29 cellular contexts compared by ENCODE assay signal in genomic region chr2:19545507-19545906, GRCh38.
DNase-seq lines count a peak whose midpoint lies in the region; ATAC-seq, FAIRE-seq and TF ChIP-seq lines count a peak whose summit lies in the region.
"Had no signal": no experiment of that assay in that cellular context is flagged by ENCODE, and none has a peak within 500 bp of the region (broad histone marks: within the 10 kb centered on the region; RNA-seq: fewer than 3 reads in every experiment).

No MANE protein-coding gene starts in this region.

- H3K9ac ChIP-seq in mesendoderm (ENCODE audit: low read length) = no peak overlapping the region
- H3K9ac ChIP-seq: GM23248 had no signal

- H4K8ac ChIP-seq in mesendoderm (ENCODE audit: low read depth, low read length) = no peak overlapping the region

- no peak overlapping the region for H3K4me3 ChIP-seq in mesendoderm (ENCODE audit: low read length)
- H3K4me3 ChIP-seq: ascending aorta, coronary artery, GM23248, K562, mucosa of descending colon, transverse colon had no signal

- H2BK15ac ChIP-seq in mesendoderm (replicated peaks; ENCODE audit: low read depth) = no peak overlapping the region

- no peaks in the 10 kb centered on the region for H3K27me3 ChIP-seq in mesendoderm (ENCODE audit: insufficient read depth, low read length, poor library complexity)
- H3K27me3 ChIP-seq: ascending aorta, transverse colon had no signal

- no CpG with 5 or more reads among the region's 4 CpGs for WGBS in mesendoderm (ENCODE audit: extremely low coverage, insufficient coverage, low lambda C conversion rate)

- no peak overlapping the region for H3K23ac ChIP-seq in mesendoderm (ENCODE audit: low read length)

- H3K56ac ChIP-seq in mesendoderm (ENCODE audit: low read length) = no peak overlapping the region

- H3K27ac ChIP-seq in mesendoderm (ENCODE audit: low read depth, low read length) = no peak overlapping the region
- H3K27ac ChIP-seq: 22Rv1, ascending aorta, coronary artery, GM23248, transverse colon, VCaP had no signal

- no peak for TF ChIP-seq POLR2A in GM12892 (IDR thresholded peaks at IDR 0.05; ENCODE audit: low read depth, low read length)

- DNase-seq in NCI-H82 (lab: John Stamatoyannopoulos, UW) (peak; percentile 11), NCI-H82 treated with DMSO at 0.1 percent for 48 hours (lab: John Stamatoyannopoulos, UW; ENCODE audit: unreplicated experiment) (no peak), GM12892 (ENCODE audit: insufficient read length) (no peak), mesendoderm (peak; percentile 41), SHP77 (lab: John Stamatoyannopoulos, UW) (no peak)
- DNase-seq in activated CD8-positive, alpha-beta memory T cell treated with anti-CD3 and anti-CD28 coated beads, Interleukin-2, amount 50 U/mL, for 48 hours = no peak
- DNase-seq: activated CD8-positive, alpha-beta memory T cell treated with anti-CD3 and anti-CD28 coated beads, Interleukin-2, amount 10 ng/mL, durations not matched to agents 7 days and 5 days; Calu3; effector CD8-positive, alpha-beta T cell; GM23248; hypothalamus; mucosa of descending colon; natural killer cell; NCI-H1105 treated with DMSO at 0.1 percent for 48 hours; NCI-H187 treated with DMSO at 0.1 percent for 48 hours; NCI-H524 treated with DMSO at 0.1 percent for 48 hours; stimulated activated CD4-positive, alpha-beta T cell treated with anti-CD3 and anti-CD28 coated beads, Interleukin-4, amount 100 ng/mL, for 1 hour; SW 1271; T-helper 9 cell; transverse colon had no signal

- H4K5ac ChIP-seq in mesendoderm (ENCODE audit: low read length) = no peak overlapping the region

- no peak overlapping the region for H3K4me2 ChIP-seq in mesendoderm (ENCODE audit: low read length)

- H3K4me1 ChIP-seq in mesendoderm (ENCODE audit: control insufficient read depth, low read depth, low read length) = no peaks in the 10 kb centered on the region

- H3K36me3 ChIP-seq in mesendoderm (ENCODE audit: control insufficient read depth, insufficient read depth, low read length) = no peaks in the 10 kb centered on the region
- H3K36me3 ChIP-seq: ascending aorta, transverse colon had no signal

- H2BK5ac ChIP-seq in mesendoderm (ENCODE audit: low read length) = no peak overlapping the region

- peak; percentile 70 for FAIRE-seq in GM12892 (lab: Jason Lieb, UNC)
- FAIRE-seq: HTR-8/SVneo, K562 had no signal

- no peaks in the 10 kb centered on the region for H3K79me1 ChIP-seq in mesendoderm (ENCODE audit: low read length)

- ATAC-seq in HG03159 (IDR thresholded peaks at IDR 0.05; ENCODE audit: unreplicated experiment) (peak; percentile 51), GM18498 (IDR thresholded peaks at IDR 0.05; ENCODE audit: unreplicated experiment) (no peak)
- ATAC-seq: activated CD8-positive, alpha-beta memory T cell treated with anti-CD3 and anti-CD28 coated beads, Interleukin-2, amount 10 ng/mL, durations not matched to agents 7 days and 5 days; activated T-cell treated with anti-CD3 and anti-CD28 coated beads, Interleukin-2, amount 50 U/mL, for 72 hours; K562; mucosa of descending colon; natural killer cell had no signal

- H3K4ac ChIP-seq in mesendoderm (ENCODE audit: low read depth, low read length) = no peak overlapping the region

- H3K18ac ChIP-seq in mesendoderm (ENCODE audit: low read length) = no peak overlapping the region

- H2AK5ac ChIP-seq in mesendoderm (ENCODE audit: low read length) = no peak overlapping the region

- H2BK120ac ChIP-seq in mesendoderm (ENCODE audit: low read depth, low read length) = no peak overlapping the region

- no peaks in the 10 kb centered on the region for H3K79me2 ChIP-seq in mesendoderm (ENCODE audit: control insufficient read depth, insufficient read depth, low read length)

Comparison
In these comparisons a context has a peak if more than half of its experiments do, and no peak if none do; other contexts are left out.
1. DNase-seq: peak in NCI-H82 (single experiment) and mesendoderm (single experiment); none in NCI-H82 treated with DMSO at 0.1 percent for 48 hours (single experiment), GM12892 (single experiment), SHP77 (0 of 2) and activated CD8-positive, alpha-beta memory T cell treated with anti-CD3 and anti-CD28 coated beads, Interleukin-2, amount 50 U/mL, for 48 hours (single experiment).